23 cellular contexts compared by ENCODE assay signal in genomic region chr19:49811328-49811727, GRCh38. TPM values are rescaled to one million over a fixed set of nuclear protein-coding genes. Genes with fewer than 3 reads are reported as not detected.
A peak's percentile ranks its signal among the peaks of the same experiment; 100 is the strongest.
DNase-seq lines count a peak whose midpoint lies in the region; ATAC-seq and TF ChIP-seq lines count a peak whose summit lies in the region.
"Had no signal": no experiment of that assay in that cellular context is flagged by ENCODE, and none has a peak within 500 bp of the region (broad histone marks: within the 10 kb centered on the region; RNA-seq: fewer than 3 reads in every experiment).

No MANE protein-coding gene starts in this region.

- H3K9me3 ChIP-seq in upper lobe of right lung = no peaks in the 10 kb centered on the region
- H3K9me3 ChIP-seq: A549, BLaER1, body of pancreas had no signal

- no peaks in the 10 kb centered on the region for H3K27me3 Mint-ChIP-seq in activated T-cell treated with anti-CD3 and anti-CD28 coated beads, Interleukin-2, amount 50 U/mL, for 24 hours
- H3K27me3 Mint-ChIP-seq in IgD-negative memory B cell (no peaks in the 10 kb centered on the region), progenitor cell of endocrine pancreas (no peaks in the 10 kb centered on the region)
- no peaks in the 10 kb centered on the region for H3K27me3 Mint-ChIP-seq in effector memory CD8-positive, alpha-beta T cell
- H3K27me3 Mint-ChIP-seq: activated CD4-positive, alpha-beta T cell treated with anti-CD3 and anti-CD28 coated beads, Interleukin-2, amount 10 ng/mL, durations not matched to agents 24 days and 14 days had no signal

- TF ChIP-seq CTCF in progenitor cell of endocrine pancreas (IDR thresholded peaks at IDR 0.05; ENCODE audit: unreplicated experiment) (no peak), upper lobe of right lung (IDR thresholded peaks at IDR 0.05) (no peak)

- peaks cover 8% of the 10 kb centered on the region for H3K4me1 ChIP-seq in upper lobe of right lung

- H3K36me3 ChIP-seq in upper lobe of right lung = no peaks in the 10 kb centered on the region

- H3K4me1 Mint-ChIP-seq in activated T-cell treated with anti-CD3 and anti-CD28 coated beads, Interleukin-2, amount 50 U/mL, for 24 hours (ENCODE audit: low read depth) = peaks cover 49% of the 10 kb centered on the region
- H3K4me1 Mint-ChIP-seq in IgD-negative memory B cell = peaks cover 14 to 29% (median 25%) of the 10 kb centered on the region in 3 donors
- peaks cover 20 to 42% of the 10 kb centered on the region in 2 donors for H3K4me1 Mint-ChIP-seq in effector memory CD8-positive, alpha-beta T cell (ENCODE audit: low read depth in 2 of 2)
- peaks cover 14% of the 10 kb centered on the region for H3K4me1 Mint-ChIP-seq in progenitor cell of endocrine pancreas (ENCODE audit: low read depth)

- peaks cover 23% of the 10 kb centered on the region for H3K36me3 Mint-ChIP-seq in activated T-cell treated with anti-CD3 and anti-CD28 coated beads, Interleukin-2, amount 50 U/mL, for 24 hours (ENCODE audit: low read depth)
- H3K36me3 Mint-ChIP-seq in IgD-negative memory B cell = peaks cover 2% of the 10 kb centered on the region
- H3K36me3 Mint-ChIP-seq in effector memory CD8-positive, alpha-beta T cell (ENCODE audit: insufficient read depth) = peaks cover 33% of the 10 kb centered on the region
- H3K36me3 Mint-ChIP-seq in progenitor cell of endocrine pancreas (ENCODE audit: insufficient read depth) = peaks cover 2% of the 10 kb centered on the region

- no peak overlapping the region for H3K27ac ChIP-seq in upper lobe of right lung
- H3K27ac ChIP-seq: A549, BLaER1, body of pancreas, parathyroid adenoma had no signal

- H3K4me3 ChIP-seq in upper lobe of right lung = no peak overlapping the region
- H3K4me3 ChIP-seq: A549, BLaER1, body of pancreas, HAP-1, lung had no signal

- intact Hi-C loops in upper lobe of right lung (cut with DNase I) = no loop called here

- no peak for DNase-seq in activated T-cell treated with anti-CD3 and anti-CD28 coated beads, Interleukin-2, amount 50 U/mL, for 24 hours
- no peak for DNase-seq in activated T-cell treated with anti-CD3 and anti-CD28 coated beads for 4 hours
- no peak for DNase-seq in effector memory CD8-positive, alpha-beta T cell
- DNase-seq in progenitor cell of endocrine pancreas (ENCODE audit: low spot score, unreplicated experiment) = no peak
- no peak for DNase-seq in NOMO-1 treated with dmso at 0.1 percent for 144 hours (lab: John Stamatoyannopoulos, UW; ENCODE audit: unreplicated experiment)
- no peak for DNase-seq in NCI-H1048 (lab: John Stamatoyannopoulos, UW)
- DNase-seq in upper lobe of right lung = no peak
- DNase-seq: activated CD4-positive, alpha-beta T cell treated with anti-CD3 and anti-CD28 coated beads, Interleukin-2, amount 10 ng/mL, durations not matched to agents 24 days and 14 days; activated gamma-delta T cell; body of pancreas; GDM1; KG1; kidney; NCI-H187; NCI-H748 treated with DMSO at 0.1 percent for 48 hours; trophoblast cell had no signal

- peak overlapping the region; percentile 63 for H3K27ac Mint-ChIP-seq in activated T-cell treated with anti-CD3 and anti-CD28 coated beads, Interleukin-2, amount 50 U/mL, for 24 hours
- peak overlapping the region; percentile 23 to 97 (median 89) for H3K27ac Mint-ChIP-seq in IgD-negative memory B cell
- H3K27ac Mint-ChIP-seq in effector memory CD8-positive, alpha-beta T cell = peak overlapping the region; percentile 63 to 98
- H3K27ac Mint-ChIP-seq in progenitor cell of endocrine pancreas = no peak overlapping the region

- no peaks in the 10 kb centered on the region for H3K27me3 ChIP-seq in upper lobe of right lung
- H3K27me3 ChIP-seq: BLaER1, body of pancreas had no signal

- H3K9me3 Mint-ChIP-seq in activated T-cell treated with anti-CD3 and anti-CD28 coated beads, Interleukin-2, amount 50 U/mL, for 24 hours = no peaks in the 10 kb centered on the region
- H3K9me3 Mint-ChIP-seq in IgD-negative memory B cell = no peaks in the 10 kb centered on the region
- no peaks in the 10 kb centered on the region for H3K9me3 Mint-ChIP-seq in effector memory CD8-positive, alpha-beta T cell
- H3K9me3 Mint-ChIP-seq in progenitor cell of endocrine pancreas (ENCODE audit: low read depth) = no peaks in the 10 kb centered on the region
- H3K9me3 Mint-ChIP-seq: activated CD4-positive, alpha-beta T cell treated with anti-CD3 and anti-CD28 coated beads, Interleukin-2, amount 10 ng/mL, durations not matched to agents 24 days and 14 days had no signal

- no peak for ATAC-seq in effector memory CD8-positive, alpha-beta T cell (replicated peaks)
- ATAC-seq in upper lobe of right lung = no peak
- ATAC-seq: A549, body of pancreas, sciatic nerve had no signal

- no peak overlapping the region for H3K4me3 Mint-ChIP-seq in activated T-cell treated with anti-CD3 and anti-CD28 coated beads, Interleukin-2, amount 50 U/mL, for 24 hours
- H3K4me3 Mint-ChIP-seq in IgD-negative memory B cell = peak overlapping the region in 2 of 4 donors; percentile 58 to 91
- H3K4me3 Mint-ChIP-seq in effector memory CD8-positive, alpha-beta T cell = peak overlapping the region; percentile 21 to 89
- H3K4me3 Mint-ChIP-seq in progenitor cell of endocrine pancreas (ENCODE audit: low read depth) = peak overlapping the region; percentile 98

RNA-seq across cellular contexts. Expression of gene FUZ, which starts 1.8 kb away (rescaled TPM):
- 6.6 TPM for polyA plus RNA-seq in IgD-negative memory B cell
- total RNA-seq in progenitor cell of endocrine pancreas (37.8 and 40.0 TPM in 2 replicates), upper lobe of right lung (20.1 TPM)

RNA-seq across cellular contexts. Expression of gene MED25, which starts 6.8 kb away (rescaled TPM):
- polyA plus RNA-seq in IgD-negative memory B cell = 54.7 TPM
- 136 and 141 TPM in 2 replicates for total RNA-seq in progenitor cell of endocrine pancreas
- total RNA-seq in upper lobe of right lung = 45.9 TPM

RNA-seq across cellular contexts. Expression of gene PTOV1, which starts 39.6 kb away (rescaled TPM):
- polyA plus RNA-seq in IgD-negative memory B cell = 45.0 TPM
- total RNA-seq in progenitor cell of endocrine pancreas (518 and 564 TPM in 2 replicates), upper lobe of right lung (104 TPM)

RNA-seq across cellular contexts. Expression of gene AP2A1, which starts 44.5 kb away (rescaled TPM):
- polyA plus RNA-seq in IgD-negative memory B cell = 6.5 TPM
- total RNA-seq in progenitor cell of endocrine pancreas (76.0 and 76.3 TPM in 2 replicates), upper lobe of right lung (61.2 TPM)

RNA-seq across cellular contexts. Expression of gene TSKS, which starts 48.2 kb away (rescaled TPM):
- 0.15 TPM for polyA plus RNA-seq in IgD-negative memory B cell
- total RNA-seq in progenitor cell of endocrine pancreas (not detected in 2 replicates), upper lobe of right lung (0.43 TPM)
- polyA plus RNA-seq: A549 had no signal
